In genomic region chr6:7047966-7048365, GRCh38 we compare ENCODE assay signal across 1 cellular context.
A peak's percentile ranks its signal among the peaks of the same experiment; 100 is the strongest.
TF ChIP-seq lines count a peak whose summit lies in the region.

No MANE protein-coding gene starts in this region.

TF ChIP-seq in K562, 482 proteins besides CTCF, POLR2A, EP300 and RAD21 (continued from another document):
- TF ChIP-seq ZBTB40 (IDR thresholded peaks at IDR 0.05) (peak; percentile 89), ZBTB40 (CRISPR knock-in tag; IDR thresholded peaks at IDR 0.05) (no peak), RCOR1 (IDR thresholded peaks at IDR 0.05; ENCODE audit: borderline replicate concordance in 1 of 2, low read depth in 2 of 2, low read length in 2 of 2) (peak in 1 of 2 experiments; percentile 70; a peak in 1 of 4 replicates), BACH1 (tag; IDR thresholded peaks at IDR 0.05) (peak; percentile 58; the same call in 1 of the 2 replicates), NCOR1 (IDR thresholded peaks at IDR 0.05) (peak; percentile 23; the same call in 1 of the 2 replicates), WHSC1 (IDR thresholded peaks at IDR 0.05; ENCODE audit: low read length) (no peak), C11orf30 (IDR thresholded peaks at IDR 0.05; ENCODE audit: low read depth) (peak; percentile 90), MYC (IDR thresholded peaks at IDR 0.05; ENCODE audit: low read depth, low read length) (0 out of 2 replicates have a peak, but pooled peaks have one; percentile 39), MYC (CRISPR knock-in tag; IDR thresholded peaks at IDR 0.05; ENCODE audit: borderline replicate concordance, low read depth) (no peak), L3MBTL2 (IDR thresholded peaks at IDR 0.05) (peak; percentile 34; the same call in 1 of the 2 replicates), MEIS2 (IDR thresholded peaks at IDR 0.05; ENCODE audit: partially characterized antibody) (peak; percentile 7), ZBTB5 (IDR thresholded peaks at IDR 0.05) (no peak), FOSL1 (tag; conservative IDR thresholded peaks at IDR 0.05) (peak; percentile 62), TEAD4 (IDR thresholded peaks at IDR 0.05; ENCODE audit: low read length) (peak; percentile 45; the same call in 1 of the 2 replicates), TEAD4 (CRISPR knock-in tag; IDR thresholded peaks at IDR 0.05; ENCODE audit: borderline replicate concordance) (no peak), ZNF384 (IDR thresholded peaks at IDR 0.05; ENCODE audit: low read depth, low read length) (0 out of 2 replicates have a peak, but pooled peaks have one; percentile 29), SMARCE1 (IDR thresholded peaks at IDR 0.05) (peak; percentile 54; the same call in 1 of the 2 replicates), ADNP (tag; IDR thresholded peaks at IDR 0.05) (peak; percentile 64; the same call in 1 of the 2 replicates), ZFX (CRISPR knock-in tag; IDR thresholded peaks at IDR 0.05) (peak; percentile 80), ZNF316 (IDR thresholded peaks at IDR 0.05) (peak; percentile 93), TRIM24 (IDR thresholded peaks at IDR 0.05) (0 out of 4 replicates have a peak, but pooled peaks of 1 of the 2 experiments have one; percentile 14), NFRKB (IDR thresholded peaks at IDR 0.05; ENCODE audit: low read depth) (0 out of 2 replicates have a peak, but pooled peaks have one; percentile 29), SMAD4 (CRISPR knock-in tag; conservative IDR thresholded peaks at IDR 0.05) (peak; percentile 52; the same call in 1 of the 2 replicates), MEF2A (IDR thresholded peaks at IDR 0.05; ENCODE audit: control insufficient read depth, low read depth, low read length) (peak; percentile 48; the same call in 1 of the 2 replicates)
- TF ChIP-seq, protein P1, sequence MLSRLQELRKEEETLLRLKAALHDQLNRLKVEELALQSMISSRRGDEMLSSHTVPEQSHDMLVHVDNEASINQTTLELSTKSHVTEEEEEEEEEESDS (CRISPR knock-in tag; IDR thresholded peaks at IDR 0.05) = no peak
- TF ChIP-seq, protein P2, sequence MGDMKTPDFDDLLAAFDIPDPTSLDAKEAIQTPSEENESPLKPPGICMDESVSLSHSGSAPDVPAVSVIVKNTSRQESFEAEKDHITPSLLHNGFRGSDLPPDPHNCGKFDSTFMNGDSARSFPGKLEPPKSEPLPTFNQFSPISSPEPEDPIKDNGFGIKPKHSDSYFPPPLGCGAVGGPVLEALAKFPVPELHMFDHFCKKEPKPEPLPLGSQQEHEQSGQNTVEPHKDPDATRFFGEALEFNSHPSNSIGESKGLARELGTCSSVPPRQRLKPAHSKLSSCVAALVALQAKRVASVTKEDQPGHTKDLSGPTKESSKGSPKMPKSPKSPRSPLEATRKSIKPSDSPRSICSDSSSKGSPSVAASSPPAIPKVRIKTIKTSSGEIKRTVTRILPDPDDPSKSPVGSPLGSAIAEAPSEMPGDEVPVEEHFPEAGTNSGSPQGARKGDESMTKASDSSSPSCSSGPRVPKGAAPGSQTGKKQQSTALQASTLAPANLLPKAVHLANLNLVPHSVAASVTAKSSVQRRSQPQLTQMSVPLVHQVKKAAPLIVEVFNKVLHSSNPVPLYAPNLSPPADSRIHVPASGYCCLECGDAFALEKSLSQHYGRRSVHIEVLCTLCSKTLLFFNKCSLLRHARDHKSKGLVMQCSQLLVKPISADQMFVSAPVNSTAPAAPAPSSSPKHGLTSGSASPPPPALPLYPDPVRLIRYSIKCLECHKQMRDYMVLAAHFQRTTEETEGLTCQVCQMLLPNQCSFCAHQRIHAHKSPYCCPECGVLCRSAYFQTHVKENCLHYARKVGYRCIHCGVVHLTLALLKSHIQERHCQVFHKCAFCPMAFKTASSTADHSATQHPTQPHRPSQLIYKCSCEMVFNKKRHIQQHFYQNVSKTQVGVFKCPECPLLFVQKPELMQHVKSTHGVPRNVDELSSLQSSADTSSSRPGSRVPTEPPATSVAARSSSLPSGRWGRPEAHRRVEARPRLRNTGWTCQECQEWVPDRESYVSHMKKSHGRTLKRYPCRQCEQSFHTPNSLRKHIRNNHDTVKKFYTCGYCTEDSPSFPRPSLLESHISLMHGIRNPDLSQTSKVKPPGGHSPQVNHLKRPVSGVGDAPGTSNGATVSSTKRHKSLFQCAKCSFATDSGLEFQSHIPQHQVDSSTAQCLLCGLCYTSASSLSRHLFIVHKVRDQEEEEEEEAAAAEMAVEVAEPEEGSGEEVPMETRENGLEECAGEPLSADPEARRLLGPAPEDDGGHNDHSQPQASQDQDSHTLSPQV (IDR thresholded peaks at IDR 0.05) = peak; percentile 67
